In the genomic region with DNA sequence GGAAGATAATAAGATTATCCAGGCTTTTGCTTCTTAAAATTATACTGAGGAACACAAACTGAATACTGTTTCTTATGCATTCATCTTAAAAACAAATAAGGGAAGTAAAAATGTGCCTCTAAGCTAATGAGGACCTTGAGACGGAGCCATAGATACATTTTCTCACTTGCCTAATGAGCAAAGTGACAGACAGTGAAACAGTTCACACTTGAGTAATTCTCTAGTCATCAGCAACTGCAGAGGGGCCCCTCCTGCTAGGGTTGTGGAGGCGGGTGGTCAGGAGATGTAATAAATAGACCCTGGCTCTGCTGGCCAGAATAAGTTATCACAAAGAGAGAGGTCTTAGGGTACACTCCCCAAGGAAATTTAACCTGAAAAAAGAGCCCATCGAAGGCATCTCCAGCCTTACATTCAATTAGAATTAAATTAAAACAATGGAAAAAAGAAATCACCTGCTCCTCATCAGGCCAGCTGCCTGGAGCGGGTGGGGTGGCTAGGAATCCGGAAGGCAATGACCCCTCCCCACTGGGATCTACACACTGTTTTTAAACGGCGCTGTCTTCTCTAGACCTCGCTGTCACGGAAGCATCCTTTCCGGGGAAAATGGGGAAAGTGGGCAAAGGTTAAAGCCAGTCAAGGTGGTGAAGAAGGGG, we compare ENCODE assay signal across 10 cellular contexts. TPM values are rescaled to one million over a fixed set of nuclear protein-coding genes. Genes with fewer than 3 reads are reported as not detected.
DNase-seq lines count a peak whose midpoint lies in the region; ATAC-seq and TF ChIP-seq lines count a peak whose summit lies in the region.
"Had no signal": no experiment of that assay in that cellular context is flagged by ENCODE, and none has a peak within 500 bp of the region (broad histone marks: within the 10 kb centered on the region; RNA-seq: fewer than 3 reads in every experiment).

No MANE protein-coding gene starts in this region.

- intact Hi-C loops in transverse colon (cut with DNase I; ENCODE audit: low total_unique reads), result no loop called here

- no peaks in the 10 kb centered on the region for H3K27me3 ChIP-seq in BLaER1 treated with 17β-estradiol and CSF1 and Interleukin-3, amounts not matched to agents 10 nM and 100 nM
- H3K27me3 ChIP-seq in transverse colon (no peaks in the 10 kb centered on the region), brain microvascular endothelial cell (replicated peaks) (no peaks in the 10 kb centered on the region)
- H3K27me3 ChIP-seq: right atrium auricular region had no signal

- no peak for TF ChIP-seq POLR2A in transverse colon (IDR thresholded peaks at IDR 0.05)

- no peak overlapping the region for H3K4me3 ChIP-seq in BLaER1 treated with 17β-estradiol and CSF1 and Interleukin-3, amounts not matched to agents 10 nM and 100 nM
- H3K4me3 ChIP-seq in transverse colon, result no peak overlapping the region
- no peak overlapping the region for H3K4me3 ChIP-seq in brain microvascular endothelial cell (ENCODE audit: low read depth, low read length)
- H3K4me3 ChIP-seq: right atrium auricular region had no signal

- TF ChIP-seq EP300 in transverse colon (IDR thresholded peaks at IDR 0.05; ENCODE audit: low read depth), result no peak

- DNase-seq in NOMO-1 treated with DMSO at 0.1 percent for 48 hours (lab: John Stamatoyannopoulos, UW; ENCODE audit: unreplicated experiment), result peak; percentile 75
- no peak for DNase-seq in T1000 (lab: John Stamatoyannopoulos, UW)
- DNase-seq in transverse colon, result no peak
- DNase-seq in brain microvascular endothelial cell, result no peak
- no peak for DNase-seq in GOT3 (lab: John Stamatoyannopoulos, UW)
- DNase-seq: SK-N-SH had no signal

- in situ Hi-C loops in transverse colon (cut with MboI; ENCODE audit: low pct_ligation_motif_present in 1 of 4, low pct_unique_long_range_greater_than_20kb in 1 of 4, low sequenced_read_pairs in 3 of 4) (no loop called here), brain microvascular endothelial cell (cut with HindIII; ENCODE audit: low pct_ligation_motif_present, low sequenced_read_pairs) (no loop called here)

- 56 to 85% methylated on average over 6 to 10 of the region's 10 CpGs for WGBS in transverse colon (ENCODE audit: low coverage in 1 of 2), 2 donors

- H4K20me1 ChIP-seq in BLaER1 treated with 17β-estradiol and CSF1 and Interleukin-3, amounts not matched to agents 10 nM and 100 nM, result no peaks in the 10 kb centered on the region

- peak overlapping the region; percentile 49 to 87 (median 67) for H3K4me2 ChIP-seq in BLaER1 treated with 17β-estradiol and CSF1 and Interleukin-3, amounts not matched to agents 10 nM and 100 nM
- H3K4me2 ChIP-seq: SK-N-SH had no signal

- H3K36me3 ChIP-seq in BLaER1 treated with 17β-estradiol and CSF1 and Interleukin-3, amounts not matched to agents 10 nM and 100 nM, result no peaks in the 10 kb centered on the region
- H3K36me3 ChIP-seq in transverse colon (no peaks in the 10 kb centered on the region), brain microvascular endothelial cell (replicated peaks) (no peaks in the 10 kb centered on the region)
- H3K36me3 ChIP-seq: right atrium auricular region had no signal

- H3K9ac ChIP-seq in BLaER1 treated with 17β-estradiol and CSF1 and Interleukin-3, amounts not matched to agents 10 nM and 100 nM, result peak overlapping the region in 3 of 11 experiments; percentile 15 to 50 (median 19); a peak in 4 of 22 replicates
- H3K9ac ChIP-seq: SK-N-SH had no signal

- peaks cover 36 to 57% (median 43%) of the 10 kb centered on the region in 10 experiments for H3K4me1 ChIP-seq in BLaER1 treated with 17β-estradiol and CSF1 and Interleukin-3, amounts not matched to agents 10 nM and 100 nM
- no peaks in the 10 kb centered on the region for H3K4me1 ChIP-seq in transverse colon
- H3K4me1 ChIP-seq: right atrium auricular region had no signal

- no peaks in the 10 kb centered on the region for H3K9me3 ChIP-seq in BLaER1 treated with 17β-estradiol and CSF1 and Interleukin-3, amounts not matched to agents 10 nM and 100 nM (replicated peaks in 1 of 11)
- H3K9me3 ChIP-seq in transverse colon, result no peaks in the 10 kb centered on the region
- H3K9me3 ChIP-seq: right atrium auricular region, SK-N-SH had no signal

- TF ChIP-seq CTCF in transverse colon (IDR thresholded peaks at IDR 0.05) (no peak), brain microvascular endothelial cell (IDR thresholded peaks at IDR 0.05; ENCODE audit: low read depth, low read length, missing control alignments) (no peak)

- peak overlapping the region in 6 of 11 experiments; percentile 12 to 59 (median 51); a peak in 10 of 22 replicates for H3K27ac ChIP-seq in BLaER1 treated with 17β-estradiol and CSF1 and Interleukin-3, amounts not matched to agents 10 nM and 100 nM
- H3K27ac ChIP-seq in transverse colon (no peak overlapping the region), brain microvascular endothelial cell (no peak overlapping the region)
- H3K27ac ChIP-seq: right atrium auricular region had no signal

- ATAC-seq in GM19372 (IDR thresholded peaks at IDR 0.05; ENCODE audit: low read depth, unreplicated experiment) (peak; percentile 73), HG02943 (IDR thresholded peaks at IDR 0.05; ENCODE audit: low read depth, unreplicated experiment) (peak; percentile 76)

RNA-seq across cellular contexts. Expression of a gene that starts 32.6 kb away (rescaled TPM):
- total RNA-seq in transverse colon, result 10 to 100 TPM in 2 of 4 donors, 1 to 10 TPM in 1, under 1 TPM in 1; 1.00 to 19.5 (median 12.3) TPM

RNA-seq across cellular contexts. Expression of a gene that starts 41.8 kb away (rescaled TPM):
- 100 to 1,000 TPM in 1 of 4 donors, 10 to 100 TPM in 3; 41.6 to 450 (median 80.7) TPM for total RNA-seq in transverse colon

Comparison
In these comparisons a context has a peak if more than half of its experiments do, and no peak if none do; other contexts are left out.
1. H3K27ac ChIP-seq: peak in BLaER1 treated with 17β-estradiol and CSF1 and Interleukin-3, amounts not matched to agents 10 nM and 100 nM (6 of 11); none in transverse colon (0 of 4) and brain microvascular endothelial cell (single experiment).